In genomic region chr10:77837248-77837924, GRCh38 we compare ENCODE assay signal across 8 cellular contexts.
DNase-seq lines count a peak whose midpoint lies in the region; ATAC-seq and TF ChIP-seq lines count a peak whose summit lies in the region.

No MANE protein-coding gene starts in this region.

- DNase-seq in NCI-H82 treated with DMSO at 0.1 percent for 48 hours (lab: John Stamatoyannopoulos, UW; ENCODE audit: unreplicated experiment), result peak; percentile 2
- peak; percentile 27 for DNase-seq in activated T-cell treated with anti-CD3 and anti-CD28 coated beads for 4 hours
- DNase-seq in hepatic stellate cell (ENCODE audit: low spot score), result peak; percentile 57
- DNase-seq in stimulated activated CD4-positive, alpha-beta T cell treated with anti-CD3 and anti-CD28 coated beads, TNF-alpha, amount 100 ng/mL, for 48 hours (ENCODE audit: low read depth in 3 of 3), result peak; percentile 52 to 66 (median 55)
- DNase-seq in H4 (ENCODE audit: low spot score), result no peak

- peak; percentile 84 for ATAC-seq in GM19395 (IDR thresholded peaks at IDR 0.05; ENCODE audit: unreplicated experiment)
- ATAC-seq in HG03432 (IDR thresholded peaks at IDR 0.05; ENCODE audit: unreplicated experiment), result peak; percentile 89

- TF ChIP-seq CTCF in C4-2B (conservative IDR thresholded peaks at IDR 0.05), result no peak

- 0 out of 2 replicates have a peak overlapping the region, but pooled peaks have one; percentile 49 for H3K27ac ChIP-seq in C4-2B
